Comparison of ENCODE assay signal across 9 cellular contexts in genomic region chr1:220776725-220777326, GRCh38. TPM values are rescaled to one million over a fixed set of nuclear protein-coding genes. Genes with fewer than 3 reads are reported as not detected.
DNase-seq lines count a peak whose midpoint lies in the region; ATAC-seq, FAIRE-seq and TF ChIP-seq lines count a peak whose summit lies in the region.
"Had no signal": no experiment of that assay in that cellular context is flagged by ENCODE, and none has a peak within 500 bp of the region (broad histone marks: within the 10 kb centered on the region; RNA-seq: fewer than 3 reads in every experiment).

No MANE protein-coding gene starts in this region.

- H3K4me3 Mint-ChIP-seq in activated T-cell treated with anti-CD3 and anti-CD28 coated beads, Interleukin-2, amount 50 U/mL, for 72 hours = no peak overlapping the region

- DNase-seq in DMS79 treated with DMSO at 0.1 percent for 48 hours (lab: John Stamatoyannopoulos, UW) = peak; percentile 64
- DNase-seq in HTR-8/SVneo (ENCODE audit: insufficient read length, low spot score) = peak; percentile 81
- peak; percentile 79 for DNase-seq in OCI-M1 (lab: John Stamatoyannopoulos, UW)
- DNase-seq in activated T-cell treated with anti-CD3 and anti-CD28 coated beads, Interleukin-2, amount 50 U/mL, for 72 hours = peak; percentile 72 to 79
- peak; percentile 67 for DNase-seq in fibroblast of the aortic adventitia (ENCODE audit: low read depth)
- DNase-seq in non-pigmented ciliary epithelial cell (ENCODE audit: low read depth) = peak; percentile 18
- peak; percentile 80 to 83 for DNase-seq in thyroid gland

- peaks cover 2 to 6% of the 10 kb centered on the region in 2 donors for H3K36me3 ChIP-seq in thyroid gland

- H3K27ac Mint-ChIP-seq in activated T-cell treated with anti-CD3 and anti-CD28 coated beads, Interleukin-2, amount 50 U/mL, for 72 hours = no peak overlapping the region

- WGBS in thyroid gland, 2 donors = 34 to 38% methylated on average over 18 to 19 of the region's 19 CpGs

- no peaks in the 10 kb centered on the region for H3K4me1 ChIP-seq in thyroid gland

- no peaks in the 10 kb centered on the region for H3K27me3 ChIP-seq in thyroid gland

- H3K9me3 ChIP-seq in thyroid gland = no peaks in the 10 kb centered on the region

- no peak for TF ChIP-seq POLR2A in thyroid gland (IDR thresholded peaks at IDR 0.05)

- peaks cover 19% of the 10 kb centered on the region for H3K27me3 Mint-ChIP-seq in activated T-cell treated with anti-CD3 and anti-CD28 coated beads, Interleukin-2, amount 50 U/mL, for 72 hours (ENCODE audit: low read depth)

- no peaks in the 10 kb centered on the region for H3K4me1 Mint-ChIP-seq in activated T-cell treated with anti-CD3 and anti-CD28 coated beads, Interleukin-2, amount 50 U/mL, for 72 hours (ENCODE audit: low read depth)

- H3K9me3 Mint-ChIP-seq in activated T-cell treated with anti-CD3 and anti-CD28 coated beads, Interleukin-2, amount 50 U/mL, for 72 hours = no peaks in the 10 kb centered on the region

- H3K27ac ChIP-seq in thyroid gland = no peak overlapping the region

- intact Hi-C loops in thyroid gland (cut with DNase I) = loop anchor here (5.0 kb wide), 1 partner anchor 95 kb away; no protein-coding TSS in a partner anchor

- ATAC-seq in GM21515 (IDR thresholded peaks at IDR 0.05; ENCODE audit: unreplicated experiment) = peak; percentile 80
- ATAC-seq in activated T-cell treated with anti-CD3 and anti-CD28 coated beads, Interleukin-2, amount 50 U/mL, for 72 hours (replicated peaks in 1 of 2) = peak; percentile 82 to 87

- peak; percentile 93 for TF ChIP-seq CTCF in fibroblast of the aortic adventitia (IDR thresholded peaks at IDR 0.05; ENCODE audit: insufficient read depth, low read length)
- peak; percentile 53 to 89 (median 84) for TF ChIP-seq CTCF in thyroid gland (IDR thresholded peaks at IDR 0.05)

- H3K4me3 ChIP-seq in fibroblast of the aortic adventitia (ENCODE audit: low read depth, low read length) (no peak overlapping the region), thyroid gland (replicated peaks in 1 of 3) (no peak overlapping the region)

- H3K36me3 Mint-ChIP-seq in activated T-cell treated with anti-CD3 and anti-CD28 coated beads, Interleukin-2, amount 50 U/mL, for 72 hours (ENCODE audit: insufficient read depth in 2 of 2) = no peaks in the 10 kb centered on the region

- peak; percentile 20 for FAIRE-seq in HTR-8/SVneo (lab: Jason Lieb, UNC)
- FAIRE-seq: endometrium had no signal

RNA-seq across cellular contexts. Expression of gene MTARC1, which starts 9.9 kb away (rescaled TPM):
- not detected for total RNA-seq in activated T-cell treated with anti-CD3 and anti-CD28 coated beads, Interleukin-2, amount 50 U/mL, for 72 hours
- total RNA-seq in fibroblast of the aortic adventitia (ENCODE audit: low replicate concordance) (0.72 and 4.3 TPM in 2 replicates), thyroid gland (10 to 100 TPM; 44.0 to 96.5 (median 59.7) TPM)

RNA-seq across cellular contexts. Expression of gene MTARC2, which starts 28.7 kb away (rescaled TPM):
- total RNA-seq in activated T-cell treated with anti-CD3 and anti-CD28 coated beads, Interleukin-2, amount 50 U/mL, for 72 hours = not detected
- total RNA-seq in fibroblast of the aortic adventitia (ENCODE audit: low replicate concordance) = 2.0 and 12.0 TPM in 2 replicates
- total RNA-seq in thyroid gland = 10 to 100 TPM; 69.5 to 81.3 (median 75.8) TPM

Comparison
In these comparisons a context has a peak if more than half of its experiments do, and no peak if none do; other contexts are left out.
1. DNase-seq: peak in every context shown above with its lines; median percentile 82 in thyroid gland; 81 in HTR-8/SVneo; 79 in OCI-M1; 76 in activated T-cell treated with anti-CD3 and anti-CD28 coated beads, Interleukin-2, amount 50 U/mL, for 72 hours; 67 in fibroblast of the aortic adventitia; 64 in DMS79 treated with DMSO at 0.1 percent for 48 hours; 18 in non-pigmented ciliary epithelial cell.